Comparison of ENCODE assay signal across 8 cellular contexts in the genomic region with DNA sequence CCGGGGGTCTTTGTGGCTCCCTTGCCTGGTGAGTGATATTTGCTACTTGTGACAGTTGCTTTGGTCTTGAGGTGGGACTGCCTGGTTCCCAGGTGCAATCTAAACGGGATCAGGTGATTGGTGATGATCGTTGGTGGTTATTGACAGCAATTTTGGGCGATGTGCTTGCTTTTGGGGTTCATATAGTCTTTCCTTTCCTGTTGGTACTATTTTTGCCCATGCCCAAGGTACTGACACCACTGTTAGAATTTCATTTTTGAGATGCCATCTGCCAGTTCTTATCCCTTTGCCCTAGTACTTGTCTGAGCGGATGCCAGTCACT. TPM values are rescaled to one million over a fixed set of nuclear protein-coding genes. Genes with fewer than 3 reads are reported as not detected.
DNase-seq lines count a peak whose midpoint lies in the region; ATAC-seq, FAIRE-seq and TF ChIP-seq lines count a peak whose summit lies in the region.

No MANE protein-coding gene starts in this region.

- H3K27me3 ChIP-seq in IMR-90 (ENCODE audit: control insufficient read depth, insufficient read depth, low read length) (no peaks in the 10 kb centered on the region), mammary epithelial cell (ENCODE audit: insufficient read depth, low read length) (no peaks in the 10 kb centered on the region), mononuclear cell (ENCODE audit: insufficient read depth, low read length) (no peaks in the 10 kb centered on the region)

- H2BK120ac ChIP-seq in IMR-90 (ENCODE audit: low read depth, low read length), result no peak overlapping the region

- H3K9ac ChIP-seq in IMR-90 (ENCODE audit: low read depth, low read length), result peak overlapping the region; percentile 80
- H3K9ac ChIP-seq in mammary epithelial cell (ENCODE audit: insufficient read depth, low read length), result peak overlapping the region; percentile 70

- H3K4ac ChIP-seq in IMR-90 (ENCODE audit: low read depth, low read length), result no peak overlapping the region

- in situ Hi-C loops in IMR-90 (cut with MboI; ENCODE audit: low sequenced_read_pairs), result no loop called here
- in situ Hi-C loops in mammary epithelial cell (cut with MboI; ENCODE audit: low sequenced_read_pairs in 2 of 2), result no loop called here

- dilution Hi-C loops in IMR-90 (cut with HindIII; ENCODE audit: low sequenced_read_pairs, unreplicated experiment), result no loop called here
- dilution Hi-C loops in mammary epithelial cell (cut with HindIII; ENCODE audit: low sequenced_read_pairs), result no loop called here

- H3K14ac ChIP-seq in IMR-90 (replicated peaks; ENCODE audit: low read depth, low read length), result no peak overlapping the region; the same call in 1 of the 2 replicates

- DNase-seq in A549 (ENCODE audit: low read depth in 1 of 2, low spot score in 1 of 2) (no peak), IMR-90 (no peak), mammary epithelial cell (peak; percentile 11), SIG-M5 treated with dmso at 0.1 percent for 504 hours (lab: John Stamatoyannopoulos, UW; ENCODE audit: unreplicated experiment) (no peak), NCI-H526 treated with DMSO at 0.1 percent for 48 hours (lab: John Stamatoyannopoulos, UW) (no peak)

- no peak overlapping the region; the same call in 1 of the 2 replicates for H2AK5ac ChIP-seq in IMR-90 (ENCODE audit: low read depth, low read length)

- no peak overlapping the region for H2BK5ac ChIP-seq in IMR-90 (ENCODE audit: low read depth, low read length, poor library complexity, severe bottlenecking)

- CTCF ChIA-PET in A549 (lab: Yijun Ruan, JAX), result interaction anchor here (0.7 to 1.8 kb wide), 3 partner anchors 10 to 34 kb away, joined by 3 to 4 read pairs (median 4); no protein-coding TSS in a partner anchor
- CTCF ChIA-PET in IMR-90 (lab: Yijun Ruan, JAX), result no interaction called here
- CTCF ChIA-PET in mammary epithelial cell (lab: Charles Lee; ENCODE audit: low non-redundant PET), result no interaction called here

- no peak for TF ChIP-seq EP300 in A549 (IDR thresholded peaks at IDR 0.05)

- H4K91ac ChIP-seq in IMR-90 (ENCODE audit: insufficient read depth, low read depth, low read length), result no peak overlapping the region

- H3K4me2 ChIP-seq in A549, result peak overlapping the region; percentile 66
- H3K4me2 ChIP-seq in IMR-90 (ENCODE audit: low read depth, low read length), result peak overlapping the region; percentile 97
- H3K4me2 ChIP-seq in mammary epithelial cell (ENCODE audit: insufficient read depth, low read depth, low read length), result peak overlapping the region; percentile 96

- H3K4me1 ChIP-seq in A549, result peaks cover 3% of the 10 kb centered on the region; the same call in 1 of the 3 replicates
- H3K4me1 ChIP-seq in IMR-90 (ENCODE audit: control insufficient read depth, insufficient read depth, low read length), result peaks cover 3% of the 10 kb centered on the region; the same call in 1 of the 2 replicates
- peaks cover 7% of the 10 kb centered on the region for H3K4me1 ChIP-seq in mammary epithelial cell (ENCODE audit: insufficient read depth, low read length)
- H3K4me1 ChIP-seq in mononuclear cell (ENCODE audit: insufficient read depth, low read length), result peaks cover 47% of the 10 kb centered on the region

- no peak for FAIRE-seq in A549 (lab: Jason Lieb, UNC)

- BruUV-seq in IMR-90 (replicated peaks; lab: Mats Ljungman, UMichigan) (no TSS peak), mammary epithelial cell (replicated peaks; lab: Mats Ljungman, UMichigan) (no TSS peak)

- WGBS in A549 (ENCODE audit: missing lambda C conversion rate), result 13% methylated on average over 4 of the region's 5 CpGs
- WGBS in IMR-90 (ENCODE audit: extremely low coverage in 2 of 2, insufficient read length in 1 of 2), 2 experiments, result 0% methylated on average over 1 of the region's 5 CpGs; no CpG with 5 or more reads in 1 of the 2 experiments
- WGBS in mammary epithelial cell (ENCODE audit: low coverage, missing lambda C conversion rate), result 11% methylated on average over 4 of the region's 5 CpGs

- POLR2A ChIA-PET in A549 (lab: Yijun Ruan, JAX) (interaction anchor here (1.1 to 1.6 kb wide), 2 partner anchors 10 to 14 kb away, joined by 4 to 9 read pairs; a partner anchor contains a TSS), IMR-90 (lab: Charles Lee; ENCODE audit: unreplicated experiment) (interaction anchor here (0.8 to 1.1 kb wide), 2 partner anchors 10 to 14 kb away, joined by 4 to 5 read pairs; no protein-coding TSS in a partner anchor)

- H2AK9ac ChIP-seq in IMR-90 (replicated peaks; ENCODE audit: low read depth, low read length, poor library complexity), result peak overlapping the region; percentile 65

- no peaks in the 10 kb centered on the region for H3K9me3 ChIP-seq in A549
- no peaks in the 10 kb centered on the region for H3K9me3 ChIP-seq in IMR-90 (ENCODE audit: control insufficient read depth, insufficient read depth, low read length)
- no peaks in the 10 kb centered on the region for H3K9me3 ChIP-seq in mammary epithelial cell (replicated peaks; ENCODE audit: insufficient read depth, low read length)
- no peaks in the 10 kb centered on the region for H3K9me3 ChIP-seq in mononuclear cell (ENCODE audit: low read depth, low read length)

- ATAC-seq in A549 (no peak), IMR-90 (ENCODE audit: low read depth) (no peak), HG02759 (IDR thresholded peaks at IDR 0.05; ENCODE audit: unreplicated experiment) (no peak)
- no peak for ATAC-seq in activated CD4-positive, CD25-positive, alpha-beta regulatory T cell treated with anti-CD3 and anti-CD28 coated beads, Interleukin-2, amount 50 U/mL, for 24 hours

- peak overlapping the region; percentile 35; the same call in 1 of the 2 replicates for H3K56ac ChIP-seq in IMR-90 (ENCODE audit: extremely low read depth, insufficient read depth, low read length)

- H3K27ac ChIP-seq in A549, result peak overlapping the region; percentile 74 to 92
- H3K27ac ChIP-seq in IMR-90 (ENCODE audit: insufficient read depth, low read length), result peak overlapping the region; percentile 75; the same call in 1 of the 2 replicates
- peak overlapping the region; percentile 49 for H3K27ac ChIP-seq in mammary epithelial cell (ENCODE audit: insufficient read depth, low read depth, low read length)

- H3K9me1 ChIP-seq in IMR-90 (ENCODE audit: insufficient read depth, low read length), result peaks cover 4% of the 10 kb centered on the region

- H3K4me3 ChIP-seq in A549 (peak overlapping the region; percentile 68), IMR-90 (ENCODE audit: insufficient read depth, low read depth, low read length) (peak overlapping the region; percentile 81), mammary epithelial cell (replicated peaks in 1 of 3; ENCODE audit: insufficient read depth in 1 of 3, low read depth in 2 of 3, low read length in 3 of 3) (peak overlapping the region; percentile 81 to 98 (median 95)), mononuclear cell (ENCODE audit: low read length) (peak overlapping the region; percentile 70)

- H2BK20ac ChIP-seq in IMR-90 (ENCODE audit: low read depth, low read length), result no peak overlapping the region

- TF ChIP-seq CTCF in A549 (IDR thresholded peaks at IDR 0.05) (no peak), IMR-90 (conservative IDR thresholded peaks at IDR 0.05; ENCODE audit: low read depth, low read length) (no peak), mammary epithelial cell (conservative IDR thresholded peaks at IDR 0.05 in 1 of 2, IDR thresholded peaks at IDR 0.05 in 1 of 2; ENCODE audit: extremely low read depth in 1 of 2, insufficient read depth in 1 of 2, low read depth in 1 of 2, low read length in 2 of 2) (no peak)

- peaks cover 8 to 20% of the 10 kb centered on the region in 2 experiments; a peak in 3 of 4 replicates for H3K79me1 ChIP-seq in IMR-90 (ENCODE audit: low read depth in 1 of 2, low read length in 2 of 2)

- peak overlapping the region; percentile 5; the same call in 1 of the 2 replicates for H4K5ac ChIP-seq in IMR-90 (ENCODE audit: low read depth, low read length)

- peak overlapping the region; percentile 14; the same call in 1 of the 2 replicates for H3K23ac ChIP-seq in IMR-90 (ENCODE audit: low read depth, low read length)

- H3K36me3 ChIP-seq in IMR-90 (ENCODE audit: control insufficient read depth, insufficient read depth, low read length) (no peaks in the 10 kb centered on the region), mammary epithelial cell (ENCODE audit: insufficient read depth, low read length) (no peaks in the 10 kb centered on the region)

- H3K79me2 ChIP-seq in mammary epithelial cell (ENCODE audit: insufficient read depth, low read length), result peaks cover 44% of the 10 kb centered on the region

- intact Hi-C loops in IMR-90 (cut with micrococcal nuclease), result no loop called here
- intact Hi-C loops in mammary epithelial cell (cut with micrococcal nuclease), result no loop called here

- H4K20me1 ChIP-seq in IMR-90 (ENCODE audit: insufficient read depth, low read length), result no peaks in the 10 kb centered on the region
- no peaks in the 10 kb centered on the region for H4K20me1 ChIP-seq in mammary epithelial cell (ENCODE audit: insufficient read depth, low read length)

- H2AFZ ChIP-seq in IMR-90 (replicated peaks; ENCODE audit: low read length, poor library complexity), result peak overlapping the region; percentile 97
- H2AFZ ChIP-seq in mammary epithelial cell (ENCODE audit: low read depth, low read length), result peak overlapping the region; percentile 98

- H2BK15ac ChIP-seq in IMR-90 (ENCODE audit: low read depth, low read length), result no peak overlapping the region

- TF ChIP-seq RAD21 in A549 (conservative IDR thresholded peaks at IDR 0.05 in 1 of 2, IDR thresholded peaks at IDR 0.05 in 1 of 2) (no peak), IMR-90 (IDR thresholded peaks at IDR 0.05; ENCODE audit: low read length) (no peak)

- no peak for TF ChIP-seq POLR2A in A549 (IDR thresholded peaks at IDR 0.05; ENCODE audit: low read length)
- no peak for TF ChIP-seq POLR2A in IMR-90 (IDR thresholded peaks at IDR 0.05; ENCODE audit: low read depth, low read length)

- no peak overlapping the region for H3K18ac ChIP-seq in IMR-90 (ENCODE audit: low read depth, low read length)

- H4K8ac ChIP-seq in IMR-90 (ENCODE audit: low read depth in 2 of 2, low read length in 2 of 2), result peak overlapping the region; percentile 6 to 76; a peak in 2 of 4 replicates

RNA-seq across cellular contexts. Expression of a gene that starts 0.6 kb away (rescaled TPM):
- polyA plus RNA-seq in A549 (2011; rRNA removed) (7.0 and 11.2 TPM in 2 replicates), A549 (2017; fragmentation: RNase III; extraction: RNeasy Plus Mini Kit Qiagen cat#74134 plus additional on column Dnase treatment) (4.2 to 5.5 TPM (median 4.4 TPM) in 3 replicates), IMR-90 (2012; rRNA removed) (3.7 and 8.2 TPM in 2 replicates), mammary epithelial cell (5.3 TPM)
- polyA plus RNA-seq in A549 (2012; cell fraction: cytosol; rRNA removed), result 3.8 TPM in 2 replicates
- polyA plus RNA-seq in A549 (2012; cell fraction: nucleus; rRNA removed), result 3.1 and 5.0 TPM in 2 replicates
- 30.6 and 32.8 TPM in 2 replicates for polyA minus RNA-seq in A549 (2011; rRNA and poly(A)+ RNA removed)
- total RNA-seq in IMR-90 (2012; rRNA removed) (18.6 and 23.3 TPM in 2 replicates), mammary epithelial cell (10 to 100 TPM; 18.7 to 19.7 TPM), mononuclear cell (52.7 TPM)
- polyA plus RNA-seq in IMR-90 (2012; cell fraction: cytosol; rRNA removed), result 1.4 and 1.9 TPM in 2 replicates
- polyA plus RNA-seq in IMR-90 (2012; cell fraction: nucleus; rRNA removed; ENCODE audit: low replicate concordance), result 2.3 and 3.7 TPM in 2 replicates
- polyA minus RNA-seq in mammary epithelial cell, result 100 TPM

RNA-seq across cellular contexts. Expression of a gene that starts 13.3 kb away (rescaled TPM):
- 65.6 and 104 TPM in 2 replicates for polyA plus RNA-seq in A549 (2011; rRNA removed)
- 33.0 and 33.3 TPM in 2 replicates for polyA plus RNA-seq in A549 (2012; cell fraction: cytosol; rRNA removed)
- 14.2 and 15.3 TPM in 2 replicates for polyA plus RNA-seq in A549 (2012; cell fraction: nucleus; rRNA removed)
- 58.7 to 63.9 TPM (median 59.5 TPM) in 3 replicates for polyA plus RNA-seq in A549 (2017; fragmentation: RNase III; extraction: RNeasy Plus Mini Kit Qiagen cat#74134 plus additional on column Dnase treatment)
- 12.8 and 15.9 TPM in 2 replicates for polyA minus RNA-seq in A549 (2011; rRNA and poly(A)+ RNA removed)
- 38.7 and 72.2 TPM in 2 replicates for total RNA-seq in IMR-90 (2012; rRNA removed)
- polyA plus RNA-seq in IMR-90 (2012; rRNA removed), result 55.8 and 62.5 TPM in 2 replicates
- 6.4 and 10.7 TPM in 2 replicates for polyA plus RNA-seq in IMR-90 (2012; cell fraction: cytosol; rRNA removed)
- 3.1 and 17.4 TPM in 2 replicates for polyA plus RNA-seq in IMR-90 (2012; cell fraction: nucleus; rRNA removed; ENCODE audit: low replicate concordance)
- total RNA-seq in mammary epithelial cell, result 10 to 100 TPM; 23.2 to 64.9 TPM
- polyA plus RNA-seq in mammary epithelial cell, result 43.9 TPM
- 8.3 TPM for polyA minus RNA-seq in mammary epithelial cell
- total RNA-seq in mononuclear cell, result 27.9 TPM
